Comparison of ENCODE assay signal across 8 cellular contexts in genomic region chr1:154607084-154607747, GRCh38. TPM values are rescaled to one million over a fixed set of nuclear protein-coding genes. Genes with fewer than 3 reads are reported as not detected.
DNase-seq lines count a peak whose midpoint lies in the region; ATAC-seq, FAIRE-seq and TF ChIP-seq lines count a peak whose summit lies in the region.

No MANE protein-coding gene starts in this region.

- in situ Hi-C loops in GM23248 (cut with MboI) (no loop called here), brain microvascular endothelial cell (cut with HindIII; ENCODE audit: low pct_ligation_motif_present, low sequenced_read_pairs) (no loop called here)

- H3K9ac ChIP-seq in GM23248 (peak overlapping the region; percentile 94), keratinocyte (ENCODE audit: control insufficient read depth, extremely low read depth, insufficient read depth, low read length) (peak overlapping the region; percentile 97)

- no peak for FAIRE-seq in keratinocyte (lab: Jason Lieb, UNC)

- no peaks in the 10 kb centered on the region for H3K9me3 Mint-ChIP-seq in CD4-positive, CD25-positive, alpha-beta regulatory T cell

- H3K27ac ChIP-seq in CD4-positive, CD25-positive, alpha-beta regulatory T cell (ENCODE audit: insufficient read depth, low read length, poor library complexity, severe bottlenecking): peak overlapping the region; percentile 95
- H3K27ac ChIP-seq in GM23248 (peak overlapping the region; percentile 96), brain microvascular endothelial cell (peak overlapping the region; percentile 97), keratinocyte (ENCODE audit: control insufficient read depth, insufficient read depth, low read length) (peak overlapping the region; percentile 94)

- H3K36me3 Mint-ChIP-seq in CD4-positive, CD25-positive, alpha-beta regulatory T cell: peaks cover 4% of the 10 kb centered on the region

- H4K20me1 ChIP-seq in GM23248 (ENCODE audit: insufficient read depth) (peaks cover 15% of the 10 kb centered on the region; the same call in 1 of the 2 replicates), keratinocyte (ENCODE audit: control insufficient read depth, extremely low read depth, insufficient read depth, low read length) (peaks cover 9% of the 10 kb centered on the region)

- ATAC-seq in CD4-positive, CD25-positive, alpha-beta regulatory T cell (ENCODE audit: low read depth in 2 of 2): no peak
- peak; percentile 1 for ATAC-seq in stimulated activated naive CD8-positive, alpha-beta T cell treated with anti-CD3 and anti-CD28 coated beads, Interleukin-15, Interleukin-2, amounts not matched to agents 100 U/mL and 50 U/mL, for 24 hours
- no peak for ATAC-seq in HG03095 (IDR thresholded peaks at IDR 0.05; ENCODE audit: unreplicated experiment)

- peaks cover 24% of the 10 kb centered on the region for H3K36me3 ChIP-seq in CD4-positive, CD25-positive, alpha-beta regulatory T cell (ENCODE audit: control insufficient read depth, insufficient read depth, low read length)
- no peaks in the 10 kb centered on the region for H3K36me3 ChIP-seq in GM23248 (ENCODE audit: low read depth)
- H3K36me3 ChIP-seq in brain microvascular endothelial cell (replicated peaks): peaks cover under 1% of the 10 kb centered on the region
- peaks cover 6 to 12% of the 10 kb centered on the region in 2 experiments for H3K36me3 ChIP-seq in keratinocyte (ENCODE audit: control insufficient read depth in 2 of 2, extremely low read depth in 1 of 2, insufficient read depth in 2 of 2, low read length in 2 of 2)

- no peaks in the 10 kb centered on the region for H3K27me3 Mint-ChIP-seq in CD4-positive, CD25-positive, alpha-beta regulatory T cell

- no peaks in the 10 kb centered on the region for H3K9me3 ChIP-seq in CD4-positive, CD25-positive, alpha-beta regulatory T cell (ENCODE audit: control insufficient read depth in 2 of 2, low read length in 2 of 2)
- H3K9me3 ChIP-seq in GM23248 (ENCODE audit: low read depth) (no peaks in the 10 kb centered on the region), keratinocyte (ENCODE audit: control insufficient read depth, low read depth, low read length) (no peaks in the 10 kb centered on the region)

- H3K27me3 ChIP-seq in CD4-positive, CD25-positive, alpha-beta regulatory T cell (ENCODE audit: control insufficient read depth, insufficient read depth, low read length): no peaks in the 10 kb centered on the region
- H3K27me3 ChIP-seq in GM23248 (replicated peaks; ENCODE audit: insufficient read depth) (no peaks in the 10 kb centered on the region), brain microvascular endothelial cell (replicated peaks) (no peaks in the 10 kb centered on the region), keratinocyte (ENCODE audit: control insufficient read depth, extremely low read depth, insufficient read depth, low read length) (no peaks in the 10 kb centered on the region)

- H3K4me1 ChIP-seq in CD4-positive, CD25-positive, alpha-beta regulatory T cell (ENCODE audit: control insufficient read depth, insufficient read depth, low read length, poor library complexity, severe bottlenecking): peaks cover 71% of the 10 kb centered on the region
- H3K4me1 ChIP-seq in GM23248 (ENCODE audit: insufficient read depth) (peaks cover 18% of the 10 kb centered on the region), keratinocyte (ENCODE audit: control insufficient read depth, extremely low read depth, insufficient read depth, low read length) (peaks cover 22% of the 10 kb centered on the region)

- peaks cover 89% of the 10 kb centered on the region for H3K79me2 ChIP-seq in GM23248 (ENCODE audit: insufficient read depth)
- peaks cover 90% of the 10 kb centered on the region for H3K79me2 ChIP-seq in keratinocyte (ENCODE audit: control insufficient read depth, insufficient read depth, low read length)

- TF ChIP-seq CTCF in brain microvascular endothelial cell (IDR thresholded peaks at IDR 0.05; ENCODE audit: low read depth, low read length, missing control alignments): no peak
- TF ChIP-seq CTCF in keratinocyte (optimal IDR thresholded peaks at IDR 0.05 in 1 of 3, IDR thresholded peaks at IDR 0.05 in 1 of 3, conservative IDR thresholded peaks at IDR 0.05 in 1 of 3; ENCODE audit: extremely low read depth in 1 of 3, insufficient read depth in 2 of 3, low read length in 3 of 3): peak in 1 of 3 experiments; percentile 30

- no peaks in the 10 kb centered on the region for H3K9me1 ChIP-seq in keratinocyte (ENCODE audit: control insufficient read depth, extremely low read depth, insufficient read depth, low read length)

- H3K27ac Mint-ChIP-seq in CD4-positive, CD25-positive, alpha-beta regulatory T cell: peak overlapping the region; percentile 99 to 100 (median 100)

- dilution Hi-C loops in keratinocyte (cut with MboI; ENCODE audit: extremely low pct_ligation_motif_present, low sequenced_read_pairs): no loop called here

- peak overlapping the region; percentile 91 for H3K4me2 ChIP-seq in GM23248 (ENCODE audit: unreplicated experiment)
- H3K4me2 ChIP-seq in keratinocyte (ENCODE audit: control insufficient read depth, extremely low read depth, insufficient read depth, low read depth, low read length): peak overlapping the region; percentile 95

- H3K4me3 Mint-ChIP-seq in CD4-positive, CD25-positive, alpha-beta regulatory T cell: peak overlapping the region; percentile 97 to 99 (median 98)

- peak overlapping the region; percentile 67 for H2AFZ ChIP-seq in GM23248
- peak overlapping the region; percentile 51 for H2AFZ ChIP-seq in keratinocyte (ENCODE audit: control insufficient read depth, low read length)

- H3K4me3 ChIP-seq in CD4-positive, CD25-positive, alpha-beta regulatory T cell (ENCODE audit: low read depth, low read length): peak overlapping the region; percentile 90
- H3K4me3 ChIP-seq in GM23248 (peak overlapping the region; percentile 89), brain microvascular endothelial cell (ENCODE audit: low read depth, low read length) (peak overlapping the region; percentile 85), keratinocyte (ENCODE audit: control insufficient read depth in 2 of 3, extremely low read depth in 1 of 3, insufficient read depth in 2 of 3, low read depth in 1 of 3, low read length in 3 of 3) (peak overlapping the region; percentile 76 to 98 (median 90))

- WGBS in GM23248 (ENCODE audit: low coverage in 1 of 2, low lambda C conversion rate in 2 of 2, missing lambda C conversion rate in 2 of 2), 2 experiments: 3% methylated on average over 15 of the region's 15 CpGs

- DNase-seq in CD4-positive, CD25-positive, alpha-beta regulatory T cell: peak in 2 of 3 donors; percentile 14 to 51
- DNase-seq in GM23248 (peak; percentile 89), NCI-H82 (lab: John Stamatoyannopoulos, UW) (peak; percentile 31), brain microvascular endothelial cell (peak; percentile 42), keratinocyte (ENCODE audit: low read depth, low spot score) (no peak), 8988T (no peak)
- no peak for DNase-seq in stimulated activated naive CD8-positive, alpha-beta T cell treated with anti-CD3 and anti-CD28 coated beads, Interleukin-15, Interleukin-2, amounts not matched to agents 100 U/mL and 50 U/mL, for 24 hours

- peaks cover 45% of the 10 kb centered on the region for H3F3A ChIP-seq in GM23248 (ENCODE audit: insufficient read depth)

- peaks cover 36 to 83% (median 68%) of the 10 kb centered on the region in 4 donors for H3K4me1 Mint-ChIP-seq in CD4-positive, CD25-positive, alpha-beta regulatory T cell

- H3K9me2 ChIP-seq in GM23248 (ENCODE audit: insufficient read depth): no peaks in the 10 kb centered on the region

RNA-seq across cellular contexts. Expression of gene ADAR, which starts 0.8 kb away (rescaled TPM):
- 264 TPM for total RNA-seq in CD4-positive, CD25-positive, alpha-beta regulatory T cell
- polyA plus RNA-seq in CD4-positive, CD25-positive, alpha-beta regulatory T cell: 100 to 1,000 TPM in 3 of 4 donors, 10 to 100 TPM in 1; 94.6 to 118 (median 108) TPM
- 71.3 and 84.6 TPM in 2 replicates for total RNA-seq in GM23248 (2014; rRNA removed; shearing (Covaris generic))
- 61.2 and 61.3 TPM in 2 replicates for polyA plus RNA-seq in GM23248 (2016; fragmentation: Nextera tagmentation; extraction: Ambion mirVana)
- 137 to 174 TPM (median 148 TPM) in 3 replicates for polyA plus RNA-seq in keratinocyte
- 21.6 TPM for polyA plus RNA-seq in keratinocyte (2011; ENCODE audit: low read depth)
- 95.4 and 154 TPM in 2 replicates for polyA plus RNA-seq in keratinocyte (2011; cell fraction: cytosol; rRNA removed)
- polyA plus RNA-seq in keratinocyte (2011; cell fraction: nucleus; rRNA removed): 198 and 206 TPM in 2 replicates
- 30.3 and 99.9 TPM in 2 replicates for polyA plus RNA-seq in keratinocyte (2012; ENCODE audit: low replicate concordance)
- 204 to 283 TPM (median 274 TPM) in 3 replicates for polyA minus RNA-seq in keratinocyte
- polyA minus RNA-seq in keratinocyte (2011; cell fraction: cytosol; rRNA and poly(A)+ RNA removed): 106 TPM
- 160 and 234 TPM in 2 replicates for polyA minus RNA-seq in keratinocyte (2011; cell fraction: nucleus; rRNA and poly(A)+ RNA removed)

RNA-seq across cellular contexts. Expression of gene CHRNB2, which starts 39.6 kb away (rescaled TPM):
- not detected for total RNA-seq in CD4-positive, CD25-positive, alpha-beta regulatory T cell
- polyA plus RNA-seq in CD4-positive, CD25-positive, alpha-beta regulatory T cell: not detected
- not detected in 2 replicates for total RNA-seq in GM23248 (2014; rRNA removed; shearing (Covaris generic))
- polyA plus RNA-seq in GM23248 (2016; fragmentation: Nextera tagmentation; extraction: Ambion mirVana) (not detected in 2 replicates), keratinocyte (0.06 to 0.09 TPM (median 0.08 TPM) in 3 replicates)
- polyA plus RNA-seq in keratinocyte (2011; ENCODE audit: low read depth): not detected
- polyA plus RNA-seq in keratinocyte (2011; cell fraction: cytosol; rRNA removed): 0.04 and 0.08 TPM in 2 replicates
- polyA plus RNA-seq in keratinocyte (2011; cell fraction: nucleus; rRNA removed): 0.23 and 0.28 TPM in 2 replicates
- 0.03 and 0.09 TPM in 2 replicates for polyA plus RNA-seq in keratinocyte (2012; ENCODE audit: low replicate concordance)
- 0.45 to 0.59 TPM in 2 of 3 replicates, not detected in the other for polyA minus RNA-seq in keratinocyte
- polyA minus RNA-seq in keratinocyte (2011; cell fraction: cytosol; rRNA and poly(A)+ RNA removed): not detected
- 0.23 TPM in 1 of 2 replicates, not detected in the other for polyA minus RNA-seq in keratinocyte (2011; cell fraction: nucleus; rRNA and poly(A)+ RNA removed)

RNA-seq across cellular contexts. Expression of gene UBE2Q1, which starts 48.8 kb away (rescaled TPM):
- total RNA-seq in CD4-positive, CD25-positive, alpha-beta regulatory T cell: 91.7 TPM
- 10 to 100 TPM in 3 of 4 donors, 1 to 10 TPM in 1; 9.5 to 18.5 (median 12.4) TPM for polyA plus RNA-seq in CD4-positive, CD25-positive, alpha-beta regulatory T cell
- 31.9 and 37.9 TPM in 2 replicates for total RNA-seq in GM23248 (2014; rRNA removed; shearing (Covaris generic))
- 5.7 and 7.8 TPM in 2 replicates for polyA plus RNA-seq in GM23248 (2016; fragmentation: Nextera tagmentation; extraction: Ambion mirVana)
- polyA plus RNA-seq in keratinocyte: 13.0 to 17.6 TPM (median 17.2 TPM) in 3 replicates
- polyA plus RNA-seq in keratinocyte (2011; ENCODE audit: low read depth): 85.7 TPM
- 17.2 and 19.0 TPM in 2 replicates for polyA plus RNA-seq in keratinocyte (2011; cell fraction: cytosol; rRNA removed)
- 17.2 and 19.2 TPM in 2 replicates for polyA plus RNA-seq in keratinocyte (2011; cell fraction: nucleus; rRNA removed)
- polyA plus RNA-seq in keratinocyte (2012; ENCODE audit: low replicate concordance): 34.7 and 47.8 TPM in 2 replicates
- polyA minus RNA-seq in keratinocyte: 6.9 to 8.9 TPM (median 7.0 TPM) in 3 replicates
- 20.3 TPM for polyA minus RNA-seq in keratinocyte (2011; cell fraction: cytosol; rRNA and poly(A)+ RNA removed)
- polyA minus RNA-seq in keratinocyte (2011; cell fraction: nucleus; rRNA and poly(A)+ RNA removed): 5.2 and 8.4 TPM in 2 replicates

Comparison
In these comparisons a context has a peak if more than half of its experiments do, and no peak if none do; other contexts are left out.
1. DNase-seq: peak in CD4-positive, CD25-positive, alpha-beta regulatory T cell (2 of 3), GM23248 (single experiment), NCI-H82 (single experiment) and brain microvascular endothelial cell (single experiment); none in keratinocyte (single experiment), stimulated activated naive CD8-positive, alpha-beta T cell treated with anti-CD3 and anti-CD28 coated beads, Interleukin-15, Interleukin-2, amounts not matched to agents 100 U/mL and 50 U/mL, for 24 hours (single experiment) and 8988T (single experiment).
2. Peak in every context shown above with its lines, with median percentiles within 50 percentile points of each other: H3K27ac ChIP-seq and H3K4me3 ChIP-seq.